Comparison of ENCODE assay signal across 36 cellular contexts in genomic region chr3:123971416-123971815, GRCh38. TPM values are rescaled to one million over a fixed set of nuclear protein-coding genes. Genes with fewer than 3 reads are reported as not detected.
"Had no signal": no experiment of that assay in that cellular context is flagged by ENCODE, and none has a peak within 500 bp of the region (broad histone marks: within the 10 kb centered on the region; RNA-seq: fewer than 3 reads in every experiment).

No MANE protein-coding gene starts in this region.

- H3K4me1 ChIP-seq: SJCRH30 had no signal

- H3K27ac ChIP-seq: brain microvascular endothelial cell, SJCRH30, WERI-Rb-1 had no signal

- ATAC-seq: activated CD8-positive, alpha-beta memory T cell treated with anti-CD3 and anti-CD28 coated beads, Interleukin-2, amount 10 ng/mL, durations not matched to agents 7 days and 5 days; activated naive CD8-positive, alpha-beta T cell treated with anti-CD3 and anti-CD28 coated beads, Interleukin-2, amount 50 U/mL, for 24 hours; Panc1 had no signal

- H3K4me3 ChIP-seq: MG63, SJCRH30 had no signal

- H3K27ac Mint-ChIP-seq: activated CD4-positive, alpha-beta memory T cell treated with anti-CD3 and anti-CD28 coated beads, Interleukin-2, amount 10 ng/mL, durations not matched to agents 7 days and 5 days; activated CD8-positive, alpha-beta memory T cell treated with anti-CD3 and anti-CD28 coated beads, Interleukin-2, amount 10 ng/mL, durations not matched to agents 7 days and 5 days; activated naive CD4-positive, alpha-beta T cell treated with anti-CD3 and anti-CD28 coated beads, Interleukin-2, amount 10 ng/mL, durations not matched to agents 7 days and 5 days; activated naive CD8-positive, alpha-beta T cell; activated naive CD8-positive, alpha-beta T cell treated with anti-CD3 and anti-CD28 coated beads, Interleukin-2, amount 50 U/mL, for 24 hours had no signal

- DNase-seq: activated CD4-positive, alpha-beta memory T cell treated with anti-CD3 and anti-CD28 coated beads, Interleukin-2, amount 10 ng/mL, durations not matched to agents 7 days and 5 days; activated CD4-positive, alpha-beta T cell treated with anti-CD3 and anti-CD28 coated beads for 1 hour; activated CD4-positive, alpha-beta T cell treated with anti-CD3 and anti-CD28 coated beads for 48 hours; activated CD4-positive, CD25-positive, alpha-beta regulatory T cell; activated CD8-positive, alpha-beta memory T cell treated with anti-CD3 and anti-CD28 coated beads for 24 hours; activated CD8-positive, alpha-beta memory T cell treated with anti-CD3 and anti-CD28 coated beads, Interleukin-2, amount 10 ng/mL, durations not matched to agents 7 days and 5 days; activated CD8-positive, alpha-beta memory T cell treated with anti-CD3 and anti-CD28 coated beads, Interleukin-2, amount 50 U/mL, for 48 hours; activated effector memory CD4-positive, alpha-beta T cell treated with Interleukin-2 at 50 U/mL for 16 hours; activated naive CD4-positive, alpha-beta T cell treated with anti-CD3 and anti-CD28 coated beads, Interleukin-2, amount 10 ng/mL, durations not matched to agents 7 days and 5 days; activated naive CD8-positive, alpha-beta T cell treated with anti-CD3 and anti-CD28 coated beads, Interleukin-2, amount 50 U/mL, for 24 hours; activated T-cell treated with anti-CD3 and anti-CD28 coated beads, Interleukin-2, amount 50 U/mL, for 48 hours; amniotic stem cell; aorta; brain microvascular endothelial cell; central memory CD4-positive, alpha-beta T cell; Kasumi-1; KG1; MG63; NCI-H1048; NCI-H1105 treated with DMSO at 0.1 percent for 48 hours; NCI-H1436; NCI-H1694; NCI-H1930; NCI-H2081 treated with DMSO at 0.1 percent for 48 hours; NCI-H510A; NCI-H526; NCI-H774; SHP77; SW 1271; T-helper 1 cell; T1000; WERI-Rb-1 had no signal

- H3K36me3 ChIP-seq: brain microvascular endothelial cell, MG63, SJCRH30, WERI-Rb-1 had no signal

- H3K4me1 Mint-ChIP-seq: activated CD4-positive, alpha-beta memory T cell treated with anti-CD3 and anti-CD28 coated beads, Interleukin-2, amount 10 ng/mL, durations not matched to agents 7 days and 5 days; activated CD8-positive, alpha-beta memory T cell treated with anti-CD3 and anti-CD28 coated beads, Interleukin-2, amount 10 ng/mL, durations not matched to agents 7 days and 5 days; activated naive CD4-positive, alpha-beta T cell treated with anti-CD3 and anti-CD28 coated beads, Interleukin-2, amount 10 ng/mL, durations not matched to agents 7 days and 5 days; activated naive CD8-positive, alpha-beta T cell treated with anti-CD3 and anti-CD28 coated beads, Interleukin-2, amount 50 U/mL, for 24 hours had no signal

- H3K4me3 Mint-ChIP-seq: activated CD4-positive, alpha-beta memory T cell treated with anti-CD3 and anti-CD28 coated beads, Interleukin-2, amount 10 ng/mL, durations not matched to agents 7 days and 5 days; activated CD8-positive, alpha-beta memory T cell treated with anti-CD3 and anti-CD28 coated beads, Interleukin-2, amount 10 ng/mL, durations not matched to agents 7 days and 5 days; activated naive CD4-positive, alpha-beta T cell treated with anti-CD3 and anti-CD28 coated beads, Interleukin-2, amount 10 ng/mL, durations not matched to agents 7 days and 5 days; activated naive CD8-positive, alpha-beta T cell; activated naive CD8-positive, alpha-beta T cell treated with anti-CD3 and anti-CD28 coated beads, Interleukin-2, amount 50 U/mL, for 24 hours had no signal

- H3K9me3 Mint-ChIP-seq: activated CD4-positive, alpha-beta memory T cell treated with anti-CD3 and anti-CD28 coated beads, Interleukin-2, amount 10 ng/mL, durations not matched to agents 7 days and 5 days; activated naive CD4-positive, alpha-beta T cell treated with anti-CD3 and anti-CD28 coated beads, Interleukin-2, amount 10 ng/mL, durations not matched to agents 7 days and 5 days; activated naive CD8-positive, alpha-beta T cell treated with anti-CD3 and anti-CD28 coated beads, Interleukin-2, amount 50 U/mL, for 24 hours had no signal

- H3K27me3 ChIP-seq: brain microvascular endothelial cell, SJCRH30 had no signal

- H3K9me3 ChIP-seq: MG63, SJCRH30 had no signal

- H3K36me3 Mint-ChIP-seq: activated CD8-positive, alpha-beta memory T cell treated with anti-CD3 and anti-CD28 coated beads, Interleukin-2, amount 10 ng/mL, durations not matched to agents 7 days and 5 days; activated naive CD4-positive, alpha-beta T cell treated with anti-CD3 and anti-CD28 coated beads, Interleukin-2, amount 10 ng/mL, durations not matched to agents 7 days and 5 days; activated naive CD8-positive, alpha-beta T cell had no signal

RNA-seq across cellular contexts. Expression of gene ROPN1, which starts 20.5 kb away (rescaled TPM):
- total RNA-seq: activated CD4-positive, alpha-beta memory T cell treated with anti-CD3 and anti-CD28 coated beads, Interleukin-2, amount 10 ng/mL, durations not matched to agents 7 days and 5 days; activated CD8-positive, alpha-beta memory T cell treated with anti-CD3 and anti-CD28 coated beads, Interleukin-2, amount 10 ng/mL, durations not matched to agents 7 days and 5 days; aorta; SJCRH30; T-helper 2 cell treated with Interferon-gamma antibody and Interleukin-4, amounts not matched to agents 100 ng/mL and 5 ng/mL, for 36 hours had no signal
